In genomic region chr2:95043300-95043786, GRCh38 we compare ENCODE assay signal across 9 cellular contexts. TPM values are rescaled to one million over a fixed set of nuclear protein-coding genes. Genes with fewer than 3 reads are reported as not detected.
DNase-seq lines count a peak whose midpoint lies in the region; ATAC-seq, FAIRE-seq and TF ChIP-seq lines count a peak whose summit lies in the region.
"Had no signal": no experiment of that assay in that cellular context is flagged by ENCODE, and none has a peak within 500 bp of the region (broad histone marks: within the 10 kb centered on the region; RNA-seq: fewer than 3 reads in every experiment).

No MANE protein-coding gene starts in this region.

- TF ChIP-seq POLR2A in K562 (conservative IDR thresholded peaks at IDR 0.05) (no peak), upper lobe of left lung (IDR thresholded peaks at IDR 0.05) (no peak)

- H2AFZ ChIP-seq in K562 (ENCODE audit: low read depth, low read length), result no peak overlapping the region

- no peaks in the 10 kb centered on the region for H4K20me1 ChIP-seq in K562 (replicated peaks; ENCODE audit: control insufficient read depth, insufficient read depth, low read length)

- H3K9me1 ChIP-seq in K562 (ENCODE audit: control insufficient read depth, insufficient read depth, low read length), result no peaks in the 10 kb centered on the region

- H3K4me3 ChIP-seq in K562 (no peak overlapping the region), upper lobe of left lung (no peak overlapping the region)

- peaks cover 3% of the 10 kb centered on the region for H3K36me3 Mint-ChIP-seq in activated CD8-positive, alpha-beta T cell treated with anti-CD3 and anti-CD28 coated beads for 36 hours (ENCODE audit: low read depth)
- peaks cover 51% of the 10 kb centered on the region for H3K36me3 Mint-ChIP-seq in activated CD8-positive, alpha-beta T cell treated with anti-CD3 and anti-CD28 coated beads, Interleukin-2, amount 10 ng/mL, durations not matched to agents 7 days and 5 days (ENCODE audit: low read depth)

- H3K36me3 ChIP-seq in K562 (ENCODE audit: control insufficient read depth, insufficient read depth, low read length) (no peaks in the 10 kb centered on the region), upper lobe of left lung (no peaks in the 10 kb centered on the region)

- H3K27ac Mint-ChIP-seq in activated CD8-positive, alpha-beta T cell treated with anti-CD3 and anti-CD28 coated beads for 36 hours, result peak overlapping the region; percentile 23
- H3K27ac Mint-ChIP-seq in activated CD8-positive, alpha-beta T cell treated with anti-CD3 and anti-CD28 coated beads, Interleukin-2, amount 10 ng/mL, durations not matched to agents 7 days and 5 days, result no peak overlapping the region

- in situ Hi-C loops in K562 (cut with MboI), result no loop called here

- DNase-seq in activated CD8-positive, alpha-beta T cell treated with anti-CD3 and anti-CD28 coated beads for 36 hours, result peak; percentile 83
- no peak for DNase-seq in activated CD8-positive, alpha-beta T cell treated with anti-CD3 and anti-CD28 coated beads, Interleukin-2, amount 10 ng/mL, durations not matched to agents 7 days and 5 days
- DNase-seq in LoVo (ENCODE audit: low spot score) (peak; percentile 20), K562 (ENCODE audit: extremely low read depth in 1 of 4, low spot score in 3 of 4) (no peak), kidney tubule cell (ENCODE audit: low spot score) (peak; percentile 89), upper lobe of left lung (peak in 1 of 2 donors; percentile 76)

- peak; percentile 74 for ATAC-seq in activated CD8-positive, alpha-beta T cell treated with anti-CD3 and anti-CD28 coated beads for 36 hours
- no peak for ATAC-seq in activated CD8-positive, alpha-beta T cell treated with anti-CD3 and anti-CD28 coated beads, Interleukin-2, amount 10 ng/mL, durations not matched to agents 7 days and 5 days
- ATAC-seq in K562 (no peak), upper lobe of left lung (ENCODE audit: low FRiP score in 2 of 2) (peak; percentile 77 to 82), HG02571 (IDR thresholded peaks at IDR 0.05; ENCODE audit: unreplicated experiment) (no peak), GM19397 (IDR thresholded peaks at IDR 0.05; ENCODE audit: unreplicated experiment) (no peak)

- H3K4me3 Mint-ChIP-seq in activated CD8-positive, alpha-beta T cell treated with anti-CD3 and anti-CD28 coated beads for 36 hours, result no peak overlapping the region
- H3K4me3 Mint-ChIP-seq in activated CD8-positive, alpha-beta T cell treated with anti-CD3 and anti-CD28 coated beads, Interleukin-2, amount 10 ng/mL, durations not matched to agents 7 days and 5 days, result no peak overlapping the region

- no TSS peak for BruUV-seq in K562 (replicated peaks; lab: Mats Ljungman, UMichigan)

- 0% methylated on average over 11 of the region's 11 CpGs for WGBS in K562 (ENCODE audit: insufficient coverage, low coverage, missing lambda C conversion rate)
- 18 to 32% methylated on average over 6 to 11 of the region's 11 CpGs for WGBS in upper lobe of left lung, 2 donors

- H3K4me1 ChIP-seq in K562 (replicated peaks in 1 of 2; ENCODE audit: control insufficient read depth in 2 of 2, insufficient read depth in 2 of 2, low read length in 2 of 2) (no peaks in the 10 kb centered on the region), upper lobe of left lung (peaks cover 5 to 17% (median 10%) of the 10 kb centered on the region in 4 donors)

- TF ChIP-seq RAD21 in K562 (CRISPR knock-in tag; conservative IDR thresholded peaks at IDR 0.05 in 1 of 2, IDR thresholded peaks at IDR 0.05 in 1 of 2), result no peak

- peaks cover 5% of the 10 kb centered on the region for H3K9me3 Mint-ChIP-seq in activated CD8-positive, alpha-beta T cell treated with anti-CD3 and anti-CD28 coated beads for 36 hours
- H3K9me3 Mint-ChIP-seq in activated CD8-positive, alpha-beta T cell treated with anti-CD3 and anti-CD28 coated beads, Interleukin-2, amount 10 ng/mL, durations not matched to agents 7 days and 5 days (ENCODE audit: insufficient read depth), result no peaks in the 10 kb centered on the region

- no peaks in the 10 kb centered on the region for H3K79me2 ChIP-seq in K562 (ENCODE audit: control insufficient read depth, insufficient read depth, low read length)

- no peak for TF ChIP-seq CTCF in activated CD8-positive, alpha-beta T cell treated with anti-CD3 and anti-CD28 coated beads for 36 hours (IDR thresholded peaks at IDR 0.05)
- TF ChIP-seq CTCF in K562 (IDR thresholded peaks at IDR 0.05 in 2 of 3, conservative IDR thresholded peaks at IDR 0.05 in 1 of 3; ENCODE audit: insufficient read depth in 2 of 3, low read depth in 1 of 3, low read length in 3 of 3) (no peak), upper lobe of left lung (IDR thresholded peaks at IDR 0.05) (no peak)

- H3K27me3 Mint-ChIP-seq in activated CD8-positive, alpha-beta T cell treated with anti-CD3 and anti-CD28 coated beads for 36 hours, result no peaks in the 10 kb centered on the region
- no peaks in the 10 kb centered on the region for H3K27me3 Mint-ChIP-seq in activated CD8-positive, alpha-beta T cell treated with anti-CD3 and anti-CD28 coated beads, Interleukin-2, amount 10 ng/mL, durations not matched to agents 7 days and 5 days (ENCODE audit: low read depth)

- POLR2A ChIA-PET in activated CD8-positive, alpha-beta T cell treated with anti-CD3 and anti-CD28 coated beads for 36 hours (lab: Charles Lee), result interaction anchor here (1.0 to 1.8 kb wide), 7 partner anchors 11 to 36 kb away, joined by 3 to 10 read pairs (median 4); partner anchors contain the start of gene MAL
- POLR2A ChIA-PET in activated CD8-positive, alpha-beta T cell treated with anti-CD3 and anti-CD28 coated beads, Interleukin-2, amount 10 ng/mL, durations not matched to agents 7 days and 5 days (lab: Charles Lee), result interaction anchor here (1.1 kb wide), 1 partner anchor 31 kb away, joined by 3 read pairs; no protein-coding TSS in a partner anchor
- POLR2A ChIA-PET in K562 (lab: Yijun Ruan, JAX), result interaction anchor here (0.7 kb wide), 1 partner anchor 122 kb away, joined by 3 read pairs; no protein-coding TSS in a partner anchor

- CTCF ChIA-PET in activated CD8-positive, alpha-beta T cell treated with anti-CD3 and anti-CD28 coated beads for 36 hours (lab: Charles Lee), result interaction anchor here (1.1 to 4.6 kb wide), 7 partner anchors 9 to 72 kb away, joined by 3 to 31 read pairs (median 19); partner anchors contain the start of gene MAL
- CTCF ChIA-PET in activated CD8-positive, alpha-beta T cell treated with anti-CD3 and anti-CD28 coated beads, Interleukin-2, amount 10 ng/mL, durations not matched to agents 7 days and 5 days (lab: Charles Lee), result interaction anchor here (0.8 to 2.8 kb wide), 9 partner anchors 9 to 73 kb away, joined by 3 to 24 read pairs (median 8); partner anchors contain the start of gene MAL
- CTCF ChIA-PET in K562 (lab: Yijun Ruan, JAX; ENCODE audit: low intra/inter-chr PET ratio), result no interaction called here

- peaks cover 78% of the 10 kb centered on the region for H3K4me1 Mint-ChIP-seq in activated CD8-positive, alpha-beta T cell treated with anti-CD3 and anti-CD28 coated beads for 36 hours (ENCODE audit: low read depth)
- peaks cover 73% of the 10 kb centered on the region for H3K4me1 Mint-ChIP-seq in activated CD8-positive, alpha-beta T cell treated with anti-CD3 and anti-CD28 coated beads, Interleukin-2, amount 10 ng/mL, durations not matched to agents 7 days and 5 days (ENCODE audit: low read depth)

- no peak overlapping the region for H3K9ac ChIP-seq in K562 (ENCODE audit: insufficient read depth in 1 of 2, low read depth in 2 of 2, low read length in 2 of 2)

- H3K4me2 ChIP-seq in K562 (ENCODE audit: insufficient read depth, low read length), result no peak overlapping the region

- H3K9me3 ChIP-seq in K562 (replicated peaks; ENCODE audit: control insufficient read depth, insufficient read depth, low read depth, low read length) (no peaks in the 10 kb centered on the region), upper lobe of left lung (no peaks in the 10 kb centered on the region)

- TF ChIP-seq EP300 in K562 (IDR thresholded peaks at IDR 0.05; ENCODE audit: low read length) (no peak), upper lobe of left lung (IDR thresholded peaks at IDR 0.05) (no peak)

- intact Hi-C loops in activated CD8-positive, alpha-beta T cell treated with anti-CD3 and anti-CD28 coated beads for 36 hours (cut with micrococcal nuclease), result no loop called here
- intact Hi-C loops in K562 (cut with micrococcal nuclease), result loop anchor here (5.0 kb wide), 1 partner anchor 171 kb away; the partner anchor contains the start of gene TEKT4

- no peak for FAIRE-seq in K562 (lab: Jason Lieb, UNC)

- H3K27ac ChIP-seq in K562 (ENCODE audit: extremely low read depth, low read depth, low read length) (no peak overlapping the region), upper lobe of left lung (peak overlapping the region in 1 of 4 donors; percentile 29)
- H3K27ac ChIP-seq: VCaP had no signal

- H3K27me3 ChIP-seq in K562 (ENCODE audit: control insufficient read depth in 2 of 2, insufficient read depth in 2 of 2, low read length in 2 of 2) (peaks cover 6 to 50% of the 10 kb centered on the region in 2 experiments; a peak in 3 of 5 replicates), upper lobe of left lung (no peaks in the 10 kb centered on the region)

TF ChIP-seq in K562, 482 proteins besides CTCF, POLR2A, EP300 and RAD21:
- TF ChIP-seq DACH1 (IDR thresholded peaks at IDR 0.05; ENCODE audit: partially characterized antibody) (peak; percentile 20), ZC3H4 (CRISPR knock-in tag; IDR thresholded peaks at IDR 0.05; ENCODE audit: borderline replicate concordance) (no peak)

RNA-seq across cellular contexts. Expression of gene MAL, which starts 17.8 kb away (rescaled TPM):
- 10 to 100 TPM; 54.0 to 59.2 TPM for total RNA-seq in activated CD8-positive, alpha-beta T cell treated with anti-CD3 and anti-CD28 coated beads for 36 hours
- total RNA-seq in activated CD8-positive, alpha-beta T cell treated with anti-CD3 and anti-CD28 coated beads, Interleukin-2, amount 10 ng/mL, durations not matched to agents 7 days and 5 days, result 100 to 1,000 TPM; 188 to 206 TPM
- not detected in 2 replicates for total RNA-seq in K562 (2011; cell fraction: chromatin; rRNA removed; ENCODE audit: low replicate concordance)
- not detected in 2 replicates for total RNA-seq in K562 (2011; cell fraction: nucleolus; rRNA removed)
- total RNA-seq in K562 (2011; cell fraction: nucleoplasm; rRNA removed), result not detected in 2 replicates
- total RNA-seq in K562 (2014; rRNA removed) (not detected in 2 replicates), K562 (2014; rRNA removed; fragmentation: Illumina TruSeq; extraction: Trizol) (not detected in 2 replicates), K562 (2015; rRNA removed; fragmentation: Illumina TruSeq; extraction: Trizol) (not detected in 2 replicates), K562 (2021) (not detected in 2 replicates), upper lobe of left lung (10 to 100 TPM in 1 of 6 donors, 1 to 10 TPM in 4, not detected in 1; 3.7 to 13.0 (median 5.0) TPM)
- polyA plus RNA-seq in K562 (2011; rRNA removed) (not detected in 2 replicates), K562 (2014; fragmentation: Illumina TruSeq; extraction: Trizol) (not detected in 2 replicates), K562 (2014; fragmentation: Nextera tagmentation; extraction: Ambion mirVana) (not detected), K562 (2014; rRNA removed) (not detected in 2 replicates)
- polyA plus RNA-seq in K562 (2011; cell fraction: cytosol; rRNA removed), result not detected in 2 replicates
- polyA plus RNA-seq in K562 (2011; cell fraction: nucleus; rRNA removed), result not detected in 2 replicates
- not detected in 2 replicates for polyA plus RNA-seq in K562 (2012)
- not detected in 2 replicates for polyA minus RNA-seq in K562 (2011; rRNA and poly(A)+ RNA removed)
- not detected in 2 replicates for polyA minus RNA-seq in K562 (2011; cell fraction: cytosol; rRNA and poly(A)+ RNA removed)
- not detected in 2 replicates for polyA minus RNA-seq in K562 (2011; cell fraction: nucleus; rRNA and poly(A)+ RNA removed)

Comparison
In these comparisons a context has a peak if more than half of its experiments do, and no peak if none do; other contexts are left out.
1. ATAC-seq: peak in activated CD8-positive, alpha-beta T cell treated with anti-CD3 and anti-CD28 coated beads for 36 hours (single experiment) and upper lobe of left lung (2 of 2); none in activated CD8-positive, alpha-beta T cell treated with anti-CD3 and anti-CD28 coated beads, Interleukin-2, amount 10 ng/mL, durations not matched to agents 7 days and 5 days (single experiment), K562 (single experiment), HG02571 (single experiment) and GM19397 (single experiment).
2. DNase-seq: peak in activated CD8-positive, alpha-beta T cell treated with anti-CD3 and anti-CD28 coated beads for 36 hours (single experiment), LoVo (single experiment) and kidney tubule cell (single experiment); none in activated CD8-positive, alpha-beta T cell treated with anti-CD3 and anti-CD28 coated beads, Interleukin-2, amount 10 ng/mL, durations not matched to agents 7 days and 5 days (single experiment) and K562 (0 of 4).